13 cellular contexts compared by ENCODE assay signal in the genomic region with DNA sequence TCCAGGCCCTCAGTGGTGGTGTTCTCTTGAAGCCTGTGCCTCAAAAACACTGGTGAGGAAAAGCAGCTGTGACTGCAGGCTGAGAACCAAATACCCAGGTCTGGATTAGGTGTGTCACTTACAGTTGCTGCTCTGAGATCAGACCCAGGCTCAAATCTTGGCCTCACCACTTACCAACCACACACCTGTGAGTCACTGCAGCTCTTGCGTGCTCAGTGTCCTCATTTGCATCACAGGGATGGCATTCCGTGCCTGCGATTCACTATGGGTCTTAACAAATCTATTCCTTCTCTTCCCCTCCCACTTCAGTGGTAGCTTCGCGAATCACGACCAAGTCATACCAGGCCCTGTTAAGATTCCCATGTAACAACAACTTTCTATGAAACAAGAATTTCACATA.
DNase-seq lines count a peak whose midpoint lies in the region; ATAC-seq and TF ChIP-seq lines count a peak whose summit lies in the region.
"Had no signal": no experiment of that assay in that cellular context is flagged by ENCODE, and none has a peak within 500 bp of the region (broad histone marks: within the 10 kb centered on the region; RNA-seq: fewer than 3 reads in every experiment).

No MANE protein-coding gene starts in this region.

- TF ChIP-seq CTCF in AG09309 (IDR thresholded peaks at IDR 0.05; ENCODE audit: control insufficient read depth, insufficient read depth, low read depth, low read length, missing control alignments), result no peak

- ATAC-seq in HG02610 (IDR thresholded peaks at IDR 0.05; ENCODE audit: unreplicated experiment), result no peak
- no peak for ATAC-seq in HG03571 (IDR thresholded peaks at IDR 0.05; ENCODE audit: unreplicated experiment)
- ATAC-seq in GM19023 (IDR thresholded peaks at IDR 0.05; ENCODE audit: unreplicated experiment), result no peak
- ATAC-seq: left lung had no signal

- no peak overlapping the region for H3K4me3 ChIP-seq in AG09309 (ENCODE audit: control insufficient read depth, low read depth, low read length)
- H3K4me3 ChIP-seq: BLaER1, left lung, spleen had no signal

- DNase-seq in AG09309 (ENCODE audit: low read depth), result peak; percentile 91
- peak; percentile 49 for DNase-seq in HS-27A (ENCODE audit: low read depth)
- DNase-seq in astrocyte of the hippocampus (ENCODE audit: low read depth, low spot score), result peak; percentile 84
- DNase-seq in iPS DF 4.7 (ENCODE audit: extremely low read depth, low spot score), result peak; percentile 33
- no peak for DNase-seq in NCI-H1694 (lab: John Stamatoyannopoulos, UW)
- DNase-seq: activated CD4-positive, alpha-beta T cell treated with anti-CD3 and anti-CD28 coated beads, Interleukin-2, amount 50 U/mL, for 1 hour; left lung; NK-92 treated with Interleukin-12 subunit alpha and Interleukin-12 subunit beta, amount 100 ng/mL, for 24 hours; spleen had no signal
